ENCODE assay signal across 7 cellular contexts in the genomic region with DNA sequence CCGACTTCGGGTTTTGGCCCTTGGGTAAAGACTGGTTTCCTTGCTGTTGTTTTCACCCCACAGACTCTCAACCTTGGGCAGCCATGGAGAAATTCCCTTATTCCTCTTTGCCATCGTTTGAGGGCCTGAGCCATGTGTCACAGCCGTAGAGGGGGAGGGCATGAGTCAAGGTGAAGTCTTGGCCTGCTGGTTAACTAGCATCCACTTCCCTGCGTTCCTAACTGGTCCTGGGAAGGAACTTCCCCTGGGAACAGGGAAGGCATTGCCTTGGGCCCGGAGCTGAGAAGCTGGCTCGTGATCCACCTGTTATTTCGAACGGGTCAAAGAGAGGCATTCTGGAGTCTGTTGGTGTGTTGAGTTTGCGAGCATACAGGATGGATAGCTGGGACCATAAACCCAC.
"Had no signal": no experiment of that assay in that cellular context is flagged by ENCODE, and none has a peak within 500 bp of the region (broad histone marks: within the 10 kb centered on the region; RNA-seq: fewer than 3 reads in every experiment).

No MANE protein-coding gene starts in this region.

- H3K27ac ChIP-seq: left lung, right lobe of liver had no signal

- H3K4me1 ChIP-seq: left lung, right lobe of liver had no signal

- DNase-seq: activated CD4-positive, alpha-beta memory T cell treated with anti-CD3 and anti-CD28 coated beads, Interleukin-2, amount 10 ng/mL, durations not matched to agents 7 days and 5 days; activated T-cell treated with anti-CD3 and anti-CD28 coated beads, Interleukin-2, amount 50 U/mL, for 72 hours; aorta; left lung; occipital lobe; right lobe of liver; T-helper 2 cell had no signal

- H3K27me3 ChIP-seq: right lobe of liver had no signal

- H3K36me3 ChIP-seq: left lung, right lobe of liver had no signal

- H3K4me3 ChIP-seq: left lung, right lobe of liver had no signal

- H3K9me3 ChIP-seq: left lung, right lobe of liver had no signal
